8 cellular contexts compared by ENCODE assay signal in genomic region chrX:139930923-139931645, GRCh38. TPM values are rescaled to one million over a fixed set of nuclear protein-coding genes. Genes with fewer than 3 reads are reported as not detected.
DNase-seq lines count a peak whose midpoint lies in the region; ATAC-seq lines count a peak whose summit lies in the region.

No MANE protein-coding gene starts in this region.

- intact Hi-C loops in left cardiac atrium (cut with DNase I), result no loop called here

- DNase-seq in NCI-H526 treated with DMSO at 0.1 percent for 48 hours (lab: John Stamatoyannopoulos, UW) (peak; percentile 46), left cardiac atrium (peak; percentile 27), retina (peak; percentile 67), HuH-7.5 (ENCODE audit: low spot score) (no peak), A172 (ENCODE audit: low spot score) (no peak)
- peak; percentile 19 for DNase-seq in activated naive CD4-positive, alpha-beta T cell treated with Interleukin-2 at 50 U/mL for 16 hours

- ATAC-seq in GM18502 (IDR thresholded peaks at IDR 0.05; ENCODE audit: poor library complexity, unreplicated experiment), result peak; percentile 17
- ATAC-seq in left cardiac atrium, result peak in 1 of 2 donors; percentile 3
- ATAC-seq in GM18520 (IDR thresholded peaks at IDR 0.05; ENCODE audit: unreplicated experiment), result no peak

RNA-seq across cellular contexts. Expression of gene ATP11C, which starts 1.8 kb away (rescaled TPM):
- 10 to 100 TPM in 1 of 2 donors, 1 to 10 TPM in 1; 7.2 to 10.9 TPM for total RNA-seq in left cardiac atrium
- 33.3 and 36.5 TPM in 2 replicates for total RNA-seq in A172 (2014; rRNA removed; shearing (Covaris generic))

RNA-seq across cellular contexts. Expression of gene CXorf66, which starts 34.2 kb away (rescaled TPM):
- total RNA-seq in left cardiac atrium, result not detected
- not detected in 2 replicates for total RNA-seq in A172 (2014; rRNA removed; shearing (Covaris generic))

Comparison
In these comparisons a context has a peak if more than half of its experiments do, and no peak if none do; other contexts are left out.
1. DNase-seq: peak in NCI-H526 treated with DMSO at 0.1 percent for 48 hours (single experiment), activated naive CD4-positive, alpha-beta T cell treated with Interleukin-2 at 50 U/mL for 16 hours (single experiment), left cardiac atrium (single experiment) and retina (single experiment); none in HuH-7.5 (single experiment) and A172 (single experiment).